In the genomic region with DNA sequence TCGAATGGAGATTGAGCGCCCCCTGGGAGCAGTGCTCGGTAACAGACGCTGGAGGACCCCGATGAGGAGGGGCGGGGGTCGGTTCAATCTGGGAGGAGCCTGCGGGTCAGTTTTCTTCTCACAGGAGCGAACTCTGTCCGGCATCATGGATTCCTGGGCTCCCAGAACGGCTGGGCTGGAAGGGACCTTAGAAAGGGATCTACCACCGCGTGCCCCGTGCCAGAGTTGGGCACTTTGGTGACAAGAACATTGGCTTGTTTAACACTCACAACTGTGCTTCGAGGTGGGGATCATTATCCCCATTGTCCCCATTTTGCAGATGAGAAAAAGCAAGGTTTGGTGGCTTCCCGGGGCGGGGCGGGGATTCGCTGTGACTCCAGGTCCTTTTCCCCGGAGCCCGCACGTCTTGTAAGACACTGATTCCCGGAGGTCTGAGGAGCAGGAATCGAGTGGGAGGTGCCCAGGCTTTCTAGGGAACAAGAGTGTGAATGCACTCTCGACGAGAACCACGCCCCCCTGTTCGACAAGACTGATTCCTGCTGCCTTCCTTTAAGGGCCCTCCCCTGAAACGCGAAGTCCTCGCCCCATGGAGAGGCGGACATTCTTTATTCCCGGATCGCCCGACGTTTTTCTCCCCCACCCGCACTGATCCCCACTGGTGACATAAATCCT, we compare ENCODE assay signal across 8 cellular contexts. TPM values are rescaled to one million over a fixed set of nuclear protein-coding genes. Genes with fewer than 3 reads are reported as not detected.
DNase-seq lines count a peak whose midpoint lies in the region; FAIRE-seq and TF ChIP-seq lines count a peak whose summit lies in the region.

No MANE protein-coding gene starts in this region.

- H3K36me3 Mint-ChIP-seq in nephron progenitor cell (ENCODE audit: low read depth), result peaks cover 7% of the 10 kb centered on the region

- H3K4me3 ChIP-seq in LNCaP clone FGC (ENCODE audit: low read depth, low read length) (peak overlapping the region; percentile 55), fibroblast of the aortic adventitia (ENCODE audit: low read depth, low read length) (peak overlapping the region; percentile 73)

- TF ChIP-seq CTCF in LNCaP clone FGC (IDR thresholded peaks at IDR 0.05; ENCODE audit: control insufficient read depth, extremely low read depth, insufficient read depth) (peak; percentile 92), fibroblast of the aortic adventitia (IDR thresholded peaks at IDR 0.05; ENCODE audit: insufficient read depth, low read length) (peak; percentile 90), nephron progenitor cell (IDR thresholded peaks at IDR 0.05) (peak; percentile 87)

- H3K4me3 Mint-ChIP-seq in nephron progenitor cell, result peak overlapping the region; percentile 96

- no peak for FAIRE-seq in GM12891 (lab: Jason Lieb, UNC)

- TF ChIP-seq POLR2A in GM12891 (IDR thresholded peaks at IDR 0.05; ENCODE audit: low read depth, low read length), result no peak

- DNase-seq in GM12891 (ENCODE audit: insufficient read length, low spot score) (peak; percentile 61), LNCaP clone FGC (ENCODE audit: low read depth) (peak; percentile 73), RPMI8226 (peak; percentile 88), fibroblast of the aortic adventitia (ENCODE audit: low read depth) (peak; percentile 90), nephron progenitor cell (peak; percentile 97), kidney glomerular epithelial cell (lab: John Stamatoyannopoulos, UW) (no peak)
- peak; percentile 94 for DNase-seq in activated effector memory CD4-positive, alpha-beta T cell treated with anti-CD3 and anti-CD28 coated beads, Interleukin-2, amount 50 U/mL, for 16 hours
- DNase-seq in stimulated activated naive CD4-positive, alpha-beta T cell treated with Interleukin-2 at 50 U/mL for 16 hours (lab: John Stamatoyannopoulos, UW), result peak; percentile 88

- no peaks in the 10 kb centered on the region for H3K9me3 Mint-ChIP-seq in nephron progenitor cell

- H3K27ac Mint-ChIP-seq in nephron progenitor cell, result peak overlapping the region; percentile 99

- H3K4me1 Mint-ChIP-seq in nephron progenitor cell, result peaks cover 33% of the 10 kb centered on the region

- peaks cover 3% of the 10 kb centered on the region for H3K27me3 Mint-ChIP-seq in nephron progenitor cell (ENCODE audit: low read depth, poor library complexity)

TF ChIP-seq in GM12891, 5 proteins besides CTCF, POLR2A, EP300 and RAD21:
- TF ChIP-seq TAF1 (IDR thresholded peaks at IDR 0.05; ENCODE audit: low read depth, low read length) (no peak), POU2F2 (IDR thresholded peaks at IDR 0.05; ENCODE audit: low read depth, low read length) (no peak; the same call in 1 of the 2 replicates), PAX5 (IDR thresholded peaks at IDR 0.05; ENCODE audit: insufficient read depth, low read length, severe bottlenecking) (no peak), POLR2AphosphoS5 (IDR thresholded peaks at IDR 0.05; ENCODE audit: low read depth, low read length) (no peak), SPI1 (IDR thresholded peaks at IDR 0.05; ENCODE audit: low read depth, low read length) (no peak)

RNA-seq across cellular contexts. Expression of a gene that starts 1.5 kb away (rescaled TPM):
- polyA plus RNA-seq in GM12891 (2012; ENCODE audit: low read depth, missing spikeins), result 13.1 TPM
- total RNA-seq in fibroblast of the aortic adventitia (ENCODE audit: low replicate concordance), result 9.8 and 16.6 TPM in 2 replicates

RNA-seq across cellular contexts. Expression of a gene that starts 25.5 kb away (rescaled TPM):
- polyA plus RNA-seq in GM12891 (2012; ENCODE audit: low read depth, missing spikeins), result 0.15 TPM
- total RNA-seq in fibroblast of the aortic adventitia (ENCODE audit: low replicate concordance), result 2.5 and 3.2 TPM in 2 replicates

RNA-seq across cellular contexts. Expression of a gene that starts 27.0 kb away (rescaled TPM):
- 18.0 TPM for polyA plus RNA-seq in GM12891 (2012; ENCODE audit: low read depth, missing spikeins)
- total RNA-seq in fibroblast of the aortic adventitia (ENCODE audit: low replicate concordance), result 33.0 and 35.6 TPM in 2 replicates

RNA-seq across cellular contexts. Expression of a gene that starts 28.0 kb away (rescaled TPM):
- polyA plus RNA-seq in GM12891 (2012; ENCODE audit: low read depth, missing spikeins), result 12.7 TPM
- total RNA-seq in fibroblast of the aortic adventitia (ENCODE audit: low replicate concordance), result 22.3 and 45.5 TPM in 2 replicates

RNA-seq across cellular contexts. Expression of a gene that starts 35.7 kb away (rescaled TPM):
- 10.9 TPM for polyA plus RNA-seq in GM12891 (2012; ENCODE audit: low read depth, missing spikeins)
- 1.6 and 5.3 TPM in 2 replicates for total RNA-seq in fibroblast of the aortic adventitia (ENCODE audit: low replicate concordance)
